ENCODE assay signal across 8 cellular contexts in the genomic region with DNA sequence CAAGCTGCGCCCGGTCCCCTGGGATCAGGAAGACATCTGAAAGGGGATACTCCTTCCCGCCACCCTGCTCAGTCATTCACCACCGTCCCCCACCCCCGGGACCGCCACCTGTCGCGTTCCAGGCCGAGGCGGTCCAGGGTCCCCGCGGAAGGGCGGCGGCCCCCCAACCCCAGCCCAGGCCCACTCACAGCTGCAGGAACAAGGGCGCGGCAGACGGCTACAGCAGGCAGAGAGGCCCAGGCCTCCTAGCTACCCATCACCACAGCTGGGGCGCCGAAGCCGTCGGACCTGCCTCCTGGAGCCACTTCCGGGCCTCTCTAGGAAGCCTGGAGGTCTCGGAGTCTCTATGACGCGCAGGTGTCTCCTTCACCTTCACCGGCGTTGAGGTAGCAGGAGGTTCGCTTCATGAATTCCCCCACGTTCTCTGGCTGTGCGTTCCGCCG. TPM values are rescaled to one million over a fixed set of nuclear protein-coding genes. Genes with fewer than 3 reads are reported as not detected.
A peak's percentile ranks its signal among the peaks of the same experiment; 100 is the strongest.
DNase-seq lines count a peak whose midpoint lies in the region; ATAC-seq and TF ChIP-seq lines count a peak whose summit lies in the region.

A gene with protein sequence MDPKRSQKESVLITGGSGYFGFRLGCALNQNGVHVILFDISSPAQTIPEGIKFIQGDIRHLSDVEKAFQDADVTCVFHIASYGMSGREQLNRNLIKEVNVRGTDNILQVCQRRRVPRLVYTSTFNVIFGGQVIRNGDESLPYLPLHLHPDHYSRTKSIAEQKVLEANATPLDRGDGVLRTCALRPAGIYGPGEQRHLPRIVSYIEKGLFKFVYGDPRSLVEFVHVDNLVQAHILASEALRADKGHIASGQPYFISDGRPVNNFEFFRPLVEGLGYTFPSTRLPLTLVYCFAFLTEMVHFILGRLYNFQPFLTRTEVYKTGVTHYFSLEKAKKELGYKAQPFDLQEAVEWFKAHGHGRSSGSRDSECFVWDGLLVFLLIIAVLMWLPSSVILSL (minus strand): TSS at position 272 of the 443 bp plus-strand sequence. CDS start 10,612 bp downstream, outside the sequence.

- TF ChIP-seq POLR2A in gastroesophageal sphincter (IDR thresholded peaks at IDR 0.05) = no peak

- DNase-seq in DMS79 (lab: John Stamatoyannopoulos, UW) = peak; percentile 49
- peak; percentile 51 for DNase-seq in NCI-H2107 treated with DMSO at 0.1 percent for 48 hours (lab: John Stamatoyannopoulos, UW; ENCODE audit: unreplicated experiment)
- peak; percentile 27 for DNase-seq in activated CD8-positive, alpha-beta memory T cell treated with anti-CD3 and anti-CD28 coated beads, Interleukin-2, amount 50 U/mL, for 24 hours (ENCODE audit: extremely low read depth)
- peak; percentile 57 for DNase-seq in stimulated activated CD4-positive, alpha-beta T cell treated with anti-CD3 and anti-CD28 coated beads, Interleukin-2, amount 100 ng/mL, for 4 hours (ENCODE audit: low read depth)
- no peak for DNase-seq in foreskin fibroblast
- no peak for DNase-seq in SK-N-DZ (ENCODE audit: low spot score)

- ATAC-seq in gastroesophageal sphincter = no peak

- TF ChIP-seq CTCF in HEK293 (tag by site-specific recombination; IDR thresholded peaks at IDR 0.05) (no peak), gastroesophageal sphincter (IDR thresholded peaks at IDR 0.05) (no peak), foreskin fibroblast (IDR thresholded peaks at IDR 0.05; ENCODE audit: low read depth, low read length) (no peak)

- H3K4me3 ChIP-seq in HEK293 (ENCODE audit: low read depth, low read length) = peak within 1 kb of the TSS; percentile 45
- H3K4me3 ChIP-seq in gastroesophageal sphincter = peak within 1 kb of the TSS; percentile 9 to 55
- H3K4me3 ChIP-seq in foreskin fibroblast (ENCODE audit: low read depth in 1 of 2, low read length in 2 of 2) = no peak within 1 kb of the TSS

- no peaks in the 10 kb centered on the region for H3K36me3 ChIP-seq in HEK293 (ENCODE audit: control insufficient read depth in 2 of 2, insufficient read depth in 1 of 2, low read length in 2 of 2)
- no peaks in the 10 kb centered on the region for H3K36me3 ChIP-seq in gastroesophageal sphincter

- H3K27ac ChIP-seq in HEK293 (ENCODE audit: extremely low read depth, low read depth, low read length) (no peak within 1 kb of the TSS), gastroesophageal sphincter (no peak within 1 kb of the TSS)

- H3K4me1 ChIP-seq in HEK293 (ENCODE audit: control insufficient read depth, insufficient read depth, low read length) (no peaks in the 10 kb centered on the region), gastroesophageal sphincter (no peaks in the 10 kb centered on the region)

- TF ChIP-seq EP300 in gastroesophageal sphincter (IDR thresholded peaks at IDR 0.05) = no peak

- H3K27me3 ChIP-seq in gastroesophageal sphincter = peaks cover 26% of the 10 kb centered on the region

- CTCF ChIA-PET in HEK293 (lab: Yijun Ruan, JAX) = interaction anchor here (1.8 kb wide), 1 partner anchor 14 kb away, joined by 6 read pairs; no protein-coding TSS in a partner anchor

- no peaks in the 10 kb centered on the region for H3K9me3 ChIP-seq in HEK293 (ENCODE audit: control insufficient read depth, insufficient read depth, low read depth, low read length)
- peaks cover 0 to 20% (median 0%) of the 10 kb centered on the region in 3 donors for H3K9me3 ChIP-seq in gastroesophageal sphincter

- POLR2A ChIA-PET in HEK293 (lab: Yijun Ruan, JAX) = interaction anchor here (0.7 kb wide), 1 partner anchor 26 kb away, joined by 3 read pairs; no protein-coding TSS in a partner anchor

- WGBS in gastroesophageal sphincter (ENCODE audit: low coverage in 1 of 2), 2 donors = 13 to 20% methylated on average over 3 to 6 of the region's 32 CpGs

TF ChIP-seq in HEK293, 187 proteins besides CTCF, POLR2A, EP300 and RAD21:
- no peak for TF ChIP-seq ZNF335 (tag by site-specific recombination; conservative IDR thresholded peaks at IDR 0.05)

RNA-seq across cellular contexts. Expression of the gene that starts here (rescaled TPM):
- 1 to 10 TPM in 3 of 4 donors, under 1 TPM in 1; 0.62 to 2.1 (median 1.7) TPM for total RNA-seq in gastroesophageal sphincter
- not detected in 2 replicates for polyA plus RNA-seq in SK-N-DZ (2014; cell fraction: cytosol; rRNA removed)
- not detected in 2 replicates for polyA plus RNA-seq in SK-N-DZ (2014; cell fraction: nucleus; rRNA removed)

Comparison
In these comparisons a context has a peak if more than half of its experiments do, and no peak if none do; other contexts are left out.
1. DNase-seq: peak in DMS79 (single experiment), NCI-H2107 treated with DMSO at 0.1 percent for 48 hours (single experiment), activated CD8-positive, alpha-beta memory T cell treated with anti-CD3 and anti-CD28 coated beads, Interleukin-2, amount 50 U/mL, for 24 hours (single experiment) and stimulated activated CD4-positive, alpha-beta T cell treated with anti-CD3 and anti-CD28 coated beads, Interleukin-2, amount 100 ng/mL, for 4 hours (single experiment); none in foreskin fibroblast (0 of 2) and SK-N-DZ (single experiment).
2. H3K4me3 ChIP-seq: peak in HEK293 (single experiment) and gastroesophageal sphincter (2 of 2); none in foreskin fibroblast (0 of 2).